Comparison of ENCODE assay signal across 14 cellular contexts in genomic region chr19:58022283-58022660, GRCh38. TPM values are rescaled to one million over a fixed set of nuclear protein-coding genes. Genes with fewer than 3 reads are reported as not detected.
DNase-seq lines count a peak whose midpoint lies in the region; ATAC-seq, FAIRE-seq and TF ChIP-seq lines count a peak whose summit lies in the region.
"Had no signal": no experiment of that assay in that cellular context is flagged by ENCODE, and none has a peak within 500 bp of the region (broad histone marks: within the 10 kb centered on the region; RNA-seq: fewer than 3 reads in every experiment).

No MANE protein-coding gene starts in this region.

- peaks cover 4% of the 10 kb centered on the region for H3K27me3 Mint-ChIP-seq in glutamatergic neuron (ENCODE audit: unreplicated experiment)

- peak overlapping the region; percentile 43 for H3K27ac Mint-ChIP-seq in glutamatergic neuron (ENCODE audit: unreplicated experiment)

- H3K9me3 ChIP-seq in HepG2 (ENCODE audit: low read length), result peaks cover 50% of the 10 kb centered on the region
- H3K9me3 ChIP-seq in right lobe of liver, result no peaks in the 10 kb centered on the region
- no peaks in the 10 kb centered on the region for H3K9me3 ChIP-seq in SU-DHL-6 (ENCODE audit: insufficient read depth, low read length)
- H3K9me3 ChIP-seq in tibial artery, result peaks cover 0 to under 1% (median 0%) of the 10 kb centered on the region in 3 donors
- H3K9me3 ChIP-seq in stomach, result peaks cover 0 to 80% (median 51%) of the 10 kb centered on the region in 4 donors
- H3K9me3 ChIP-seq in mesenchymal stem cell (ENCODE audit: control insufficient read depth, low read length), result peaks cover 15% of the 10 kb centered on the region
- H3K9me3 ChIP-seq: BE2C had no signal

- no peak overlapping the region for H3K14ac ChIP-seq in mesenchymal stem cell (ENCODE audit: low read length in 2 of 2)

- H3K27me3 ChIP-seq in HepG2 (ENCODE audit: control insufficient read depth in 1 of 2, insufficient read depth in 2 of 2, low read length in 2 of 2) (no peaks in the 10 kb centered on the region), right lobe of liver (no peaks in the 10 kb centered on the region), SU-DHL-6 (ENCODE audit: low read length) (no peaks in the 10 kb centered on the region), tibial artery (peaks cover 0 to 3% of the 10 kb centered on the region in 2 donors), stomach (no peaks in the 10 kb centered on the region), mesenchymal stem cell (ENCODE audit: control insufficient read depth in 1 of 2, insufficient read depth in 1 of 2, low read length in 2 of 2) (no peaks in the 10 kb centered on the region)
- H3K27me3 ChIP-seq: BE2C had no signal

- H3K4me2 ChIP-seq in HepG2 (ENCODE audit: low read depth, low read length) (peak overlapping the region; percentile 32; the same call in 1 of the 2 replicates), SU-DHL-6 (ENCODE audit: low read depth, low read length, poor library complexity, severe bottlenecking) (no peak overlapping the region), mesenchymal stem cell (ENCODE audit: low read length, poor library complexity, severe bottlenecking) (no peak overlapping the region)

- H3K79me2 ChIP-seq in HepG2 (ENCODE audit: insufficient read depth, low read length) (no peaks in the 10 kb centered on the region), SU-DHL-6 (ENCODE audit: insufficient read depth, low read length) (no peaks in the 10 kb centered on the region)

- H3K4ac ChIP-seq in mesenchymal stem cell (ENCODE audit: low read depth in 1 of 2, low read length in 2 of 2), result no peak overlapping the region

- ATAC-seq in HepG2, result no peak
- ATAC-seq in right lobe of liver, result no peak

- TF ChIP-seq EP300 in HepG2 (IDR thresholded peaks at IDR 0.05; ENCODE audit: low read depth in 2 of 2, low read length in 2 of 2) (no peak), HepG2 (CRISPR knock-in tag; IDR thresholded peaks at IDR 0.05; ENCODE audit: borderline replicate concordance) (no peak), stomach (IDR thresholded peaks at IDR 0.05) (no peak)

- no peak for FAIRE-seq in HepG2 (lab: Jason Lieb, UNC)
- FAIRE-seq: A204.1 had no signal

- no peak for TF ChIP-seq CTCF in HepG2 (CRISPR knock-in tag; IDR thresholded peaks at IDR 0.05)
- TF ChIP-seq CTCF in right lobe of liver (IDR thresholded peaks at IDR 0.05), result no peak
- TF ChIP-seq CTCF in SU-DHL-6 (IDR thresholded peaks at IDR 0.05; ENCODE audit: insufficient read depth, low read length, poor library complexity, severe bottlenecking), result no peak
- no peak for TF ChIP-seq CTCF in glutamatergic neuron (IDR thresholded peaks at IDR 0.05; ENCODE audit: partially characterized antibody, unreplicated experiment)
- no peak for TF ChIP-seq CTCF in tibial artery (IDR thresholded peaks at IDR 0.05)
- peak in 1 of 7 experiments; percentile 6 for TF ChIP-seq CTCF in stomach (IDR thresholded peaks at IDR 0.05)

- no peak overlapping the region for H3K9ac ChIP-seq in HepG2 (ENCODE audit: insufficient read depth, low read depth, low read length)
- no peak overlapping the region for H3K9ac ChIP-seq in SU-DHL-6 (ENCODE audit: low read length)
- no peak overlapping the region for H3K9ac ChIP-seq in mesenchymal stem cell (ENCODE audit: low read length)

- no peaks in the 10 kb centered on the region for H3K36me3 ChIP-seq in HepG2 (replicated peaks in 1 of 2; ENCODE audit: control insufficient read depth in 1 of 2, insufficient read depth in 2 of 2, low read length in 2 of 2)
- no peaks in the 10 kb centered on the region for H3K36me3 ChIP-seq in right lobe of liver
- no peaks in the 10 kb centered on the region for H3K36me3 ChIP-seq in SU-DHL-6 (ENCODE audit: low read length)
- H3K36me3 ChIP-seq in tibial artery, result peaks cover 0 to 4% (median 0%) of the 10 kb centered on the region in 3 donors
- no peaks in the 10 kb centered on the region for H3K36me3 ChIP-seq in stomach
- no peaks in the 10 kb centered on the region for H3K36me3 ChIP-seq in mesenchymal stem cell (ENCODE audit: control insufficient read depth in 1 of 2, insufficient read depth in 2 of 2, low read depth in 1 of 2, low read length in 2 of 2)
- H3K36me3 ChIP-seq: BE2C had no signal

- no peak overlapping the region for H2BK120ac ChIP-seq in mesenchymal stem cell (ENCODE audit: low read depth, low read length)

- H3K4me3 ChIP-seq in HepG2 (replicated peaks in 1 of 3; ENCODE audit: insufficient read depth in 1 of 3, low read depth in 2 of 3, low read length in 3 of 3) (no peak overlapping the region), right lobe of liver (no peak overlapping the region), SU-DHL-6 (ENCODE audit: insufficient read depth, low read length, poor library complexity, severe bottlenecking) (no peak overlapping the region), tibial artery (no peak overlapping the region), stomach (no peak overlapping the region), mesenchymal stem cell (ENCODE audit: insufficient read depth in 1 of 2, low read depth in 1 of 2, low read length in 2 of 2) (no peak overlapping the region)

- POLR2A ChIA-PET in HepG2 (lab: Yijun Ruan, JAX), result interaction anchor here (0.8 to 0.9 kb wide), 2 partner anchors 128 to 132 kb away, joined by 3 read pairs; partner anchors contain the start of gene ZNF329

- no peaks in the 10 kb centered on the region for H4K20me1 ChIP-seq in HepG2 (ENCODE audit: insufficient read depth, low read length)
- no peaks in the 10 kb centered on the region for H4K20me1 ChIP-seq in SU-DHL-6 (ENCODE audit: low read depth, low read length)

- H3F3A ChIP-seq in SU-DHL-6 (ENCODE audit: insufficient read depth), result no peaks in the 10 kb centered on the region

- WGBS in HepG2 (ENCODE audit: low lambda C conversion rate), result 21% methylated on average over 4 of the region's 4 CpGs
- 48% methylated on average over 4 of the region's 4 CpGs for WGBS in right lobe of liver (ENCODE audit: insufficient coverage, low coverage, low lambda C conversion rate, missing lambda C conversion rate)
- WGBS in stomach, 5 donors, result 67 to 84% (median 77%) methylated on average over 4 of the region's 4 CpGs
- WGBS in mesenchymal stem cell, result 82% methylated on average over 4 of the region's 4 CpGs

- H3K27ac ChIP-seq in HepG2 (ENCODE audit: extremely low read length, insufficient read depth, low read length) (no peak overlapping the region), right lobe of liver (no peak overlapping the region), SU-DHL-6 (ENCODE audit: low read depth, low read length) (no peak overlapping the region), tibial artery (no peak overlapping the region), stomach (no peak overlapping the region), mesenchymal stem cell (ENCODE audit: low read length, poor library complexity, severe bottlenecking) (no peak overlapping the region)

- H4K91ac ChIP-seq in mesenchymal stem cell (ENCODE audit: low read length), result no peak overlapping the region

- H3K4me3 Mint-ChIP-seq in glutamatergic neuron (ENCODE audit: unreplicated experiment), result no peak overlapping the region

- peaks cover 9% of the 10 kb centered on the region for H3K36me3 Mint-ChIP-seq in glutamatergic neuron (ENCODE audit: unreplicated experiment)

- no peaks in the 10 kb centered on the region for H3K9me2 ChIP-seq in SU-DHL-6 (replicated peaks; ENCODE audit: insufficient read depth, low read length)

- no peak overlapping the region for H2AK5ac ChIP-seq in mesenchymal stem cell (ENCODE audit: low read length, severe bottlenecking)

- H2BK15ac ChIP-seq in mesenchymal stem cell (ENCODE audit: low read depth, poor library complexity, severe bottlenecking), result no peak overlapping the region

- H3K23ac ChIP-seq in mesenchymal stem cell (ENCODE audit: low read length in 2 of 2), result no peak overlapping the region

- no peak overlapping the region for H2BK12ac ChIP-seq in mesenchymal stem cell (ENCODE audit: low read length in 2 of 2)

- H3K4me1 ChIP-seq in HepG2 (ENCODE audit: insufficient read depth, low read length) (no peaks in the 10 kb centered on the region), right lobe of liver (no peaks in the 10 kb centered on the region), tibial artery (no peaks in the 10 kb centered on the region), stomach (no peaks in the 10 kb centered on the region), mesenchymal stem cell (ENCODE audit: control insufficient read depth, insufficient read depth, low read depth, low read length) (no peaks in the 10 kb centered on the region)
- H3K4me1 ChIP-seq: BE2C had no signal

- no peaks in the 10 kb centered on the region for H3K79me1 ChIP-seq in mesenchymal stem cell (replicated peaks; ENCODE audit: low read length, poor library complexity, severe bottlenecking)

- H3K9me3 Mint-ChIP-seq in glutamatergic neuron (ENCODE audit: unreplicated experiment), result peaks cover 18% of the 10 kb centered on the region

- TF ChIP-seq RAD21 in HepG2 (CRISPR knock-in tag; IDR thresholded peaks at IDR 0.05), result no peak

- TF ChIP-seq POLR2A in HepG2 (IDR thresholded peaks at IDR 0.05; ENCODE audit: insufficient read depth in 1 of 2, low read depth in 2 of 2, low read length in 2 of 2) (no peak), right lobe of liver (IDR thresholded peaks at IDR 0.05) (no peak), stomach (IDR thresholded peaks at IDR 0.05) (no peak)

- CTCF ChIA-PET in HepG2 (lab: Yijun Ruan, JAX; ENCODE audit: low intra/inter-chr PET ratio, low total read pairs), result interaction anchor here (1.6 kb wide), 1 partner anchor 133 kb away, joined by 11 read pairs; no protein-coding TSS in a partner anchor

- H3K18ac ChIP-seq in mesenchymal stem cell (ENCODE audit: low read depth in 1 of 2, low read length in 2 of 2), result no peak overlapping the region

- H2BK5ac ChIP-seq in mesenchymal stem cell (ENCODE audit: low read depth, low read length, poor library complexity, severe bottlenecking), result no peak overlapping the region

- H4K8ac ChIP-seq in mesenchymal stem cell (ENCODE audit: low read length), result no peak overlapping the region

- H3K4me1 Mint-ChIP-seq in glutamatergic neuron (ENCODE audit: low read depth, unreplicated experiment), result no peaks in the 10 kb centered on the region

- intact Hi-C loops in HepG2 (cut with micrococcal nuclease; ENCODE audit: unreplicated experiment), result loop anchor here (1.0 kb wide), 1 partner anchor 133 kb away; no protein-coding TSS in a partner anchor
- intact Hi-C loops in right lobe of liver (cut with DNase I), result loop anchor here in 1 of 2 donors (5.0 kb wide), 1 partner anchor 135 kb away; no protein-coding TSS in a partner anchor
- intact Hi-C loops in tibial artery (cut with DNase I; ENCODE audit: low total_unique reads), result loop anchor here (1.0 kb wide), 1 partner anchor 132 kb away; no protein-coding TSS in a partner anchor
- intact Hi-C loops in stomach (cut with DNase I; ENCODE audit: low total_unique reads), result no loop called here

- H2AFZ ChIP-seq in HepG2 (ENCODE audit: low read length), result no peak overlapping the region
- peak overlapping the region; percentile 46 for H2AFZ ChIP-seq in SU-DHL-6 (ENCODE audit: low read depth, low read length, severe bottlenecking)
- H2AFZ ChIP-seq in mesenchymal stem cell (ENCODE audit: low read depth, low read length), result no peak overlapping the region

- in situ Hi-C loops in HepG2 (cut with HindIII; ENCODE audit: extremely low pct_ligation_motif_present, low pct_unique_long_range_greater_than_20kb), result no loop called here

- no TSS peak for BruUV-seq in HepG2 (replicated peaks; lab: Mats Ljungman, UMichigan)

- DNase-seq in HepG2 (ENCODE audit: low spot score) (no peak), right lobe of liver (no peak), glutamatergic neuron (no peak), NCI-H510A treated with DMSO at 0.1 percent for 48 hours (lab: John Stamatoyannopoulos, UW) (no peak), tibial artery (no peak), stomach (no peak), mesenchymal stem cell (no peak)
- DNase-seq: HCEC 1CT, MV-4-11, NCI-H1417 treated with DMSO at 0.1 percent for 48 hours, NCI-H226 had no signal

RNA-seq across cellular contexts. Expression of gene ZSCAN1, which starts 11.6 kb away (rescaled TPM):
- not detected in 2 replicates for total RNA-seq in HepG2 (2016; rRNA removed; fragmentation: Illumina TruSeq; extraction: Trizol)
- not detected in 2 replicates for total RNA-seq in HepG2 (2016; cell fraction: cytosol; rRNA removed; fragmentation: Illumina TruSeq; extraction: Trizol; ENCODE audit: low read depth)
- total RNA-seq in HepG2 (2016; cell fraction: insoluble cytoplasmic fraction; rRNA removed; fragmentation: Illumina TruSeq; extraction: Trizol), result not detected in 2 replicates
- not detected in 2 replicates for total RNA-seq in HepG2 (2016; cell fraction: membrane; rRNA removed; fragmentation: Illumina TruSeq; extraction: Trizol)
- total RNA-seq in HepG2 (2016; cell fraction: nucleus; rRNA removed; fragmentation: Illumina TruSeq; extraction: Trizol), result not detected in 2 replicates
- not detected in 2 replicates for polyA plus RNA-seq in HepG2 (2011; rRNA removed)
- not detected in 2 replicates for polyA plus RNA-seq in HepG2 (2011; cell fraction: cytosol; rRNA removed)
- polyA plus RNA-seq in HepG2 (2011; cell fraction: nucleus; rRNA removed), result not detected in 2 replicates
- polyA plus RNA-seq in HepG2 (2012), result not detected in 2 replicates
- not detected in 2 replicates for polyA plus RNA-seq in HepG2 (2016; cell fraction: cytosol; fragmentation: Illumina TruSeq; extraction: Trizol; ENCODE audit: low read depth)
- not detected in 2 replicates for polyA plus RNA-seq in HepG2 (2016; cell fraction: insoluble cytoplasmic fraction; fragmentation: Illumina TruSeq; extraction: Trizol; ENCODE audit: low read depth)
- polyA plus RNA-seq in HepG2 (2016; cell fraction: membrane; fragmentation: Illumina TruSeq; extraction: Trizol; ENCODE audit: low read depth), result not detected in 2 replicates
- polyA plus RNA-seq in HepG2 (2016; cell fraction: nucleus; fragmentation: Illumina TruSeq; extraction: Trizol; ENCODE audit: insufficient read depth, low read depth), result not detected in 2 replicates
- not detected in 2 replicates for polyA minus RNA-seq in HepG2 (2011; rRNA and poly(A)+ RNA removed; ENCODE audit: low replicate concordance)
- not detected in 2 replicates for polyA minus RNA-seq in HepG2 (2011; cell fraction: cytosol; rRNA and poly(A)+ RNA removed)
- not detected in 2 replicates for polyA minus RNA-seq in HepG2 (2011; cell fraction: nucleus; rRNA and poly(A)+ RNA removed)
- not detected for total RNA-seq in right lobe of liver
- total RNA-seq in glutamatergic neuron (ENCODE audit: unreplicated experiment), result 7.7 TPM
- under 1 TPM in 1 of 5 donors, not detected in 4; 0.92 TPM for total RNA-seq in stomach
- polyA plus RNA-seq in stomach, result under 1 TPM in 2 of 3 donors, not detected in 1; 0.20 to 0.44 TPM
- polyA plus RNA-seq in mesenchymal stem cell (2013, experiment 1 of 2), result 0.39 TPM
- 0.49 TPM for polyA plus RNA-seq in mesenchymal stem cell (2013, experiment 2 of 2)

RNA-seq across cellular contexts. Expression of gene ZNF606, which starts 19.7 kb away (rescaled TPM):
- 8.4 and 14.8 TPM in 2 replicates for total RNA-seq in HepG2 (2016; rRNA removed; fragmentation: Illumina TruSeq; extraction: Trizol)
- 3.4 and 6.5 TPM in 2 replicates for total RNA-seq in HepG2 (2016; cell fraction: cytosol; rRNA removed; fragmentation: Illumina TruSeq; extraction: Trizol; ENCODE audit: low read depth)
- 9.2 and 12.8 TPM in 2 replicates for total RNA-seq in HepG2 (2016; cell fraction: insoluble cytoplasmic fraction; rRNA removed; fragmentation: Illumina TruSeq; extraction: Trizol)
- total RNA-seq in HepG2 (2016; cell fraction: membrane; rRNA removed; fragmentation: Illumina TruSeq; extraction: Trizol), result 5.1 and 5.2 TPM in 2 replicates
- total RNA-seq in HepG2 (2016; cell fraction: nucleus; rRNA removed; fragmentation: Illumina TruSeq; extraction: Trizol), result 17.7 and 20.4 TPM in 2 replicates
- polyA plus RNA-seq in HepG2 (2011; rRNA removed), result 4.2 and 5.2 TPM in 2 replicates
- polyA plus RNA-seq in HepG2 (2011; cell fraction: cytosol; rRNA removed), result 2.9 TPM in 2 replicates
- 19.5 and 22.3 TPM in 2 replicates for polyA plus RNA-seq in HepG2 (2011; cell fraction: nucleus; rRNA removed)
- 4.3 and 4.9 TPM in 2 replicates for polyA plus RNA-seq in HepG2 (2012)
- 0.43 and 0.54 TPM in 2 replicates for polyA plus RNA-seq in HepG2 (2016; cell fraction: cytosol; fragmentation: Illumina TruSeq; extraction: Trizol; ENCODE audit: low read depth)
- polyA plus RNA-seq in HepG2 (2016; cell fraction: insoluble cytoplasmic fraction; fragmentation: Illumina TruSeq; extraction: Trizol; ENCODE audit: low read depth), result 5.8 and 6.1 TPM in 2 replicates
- polyA plus RNA-seq in HepG2 (2016; cell fraction: membrane; fragmentation: Illumina TruSeq; extraction: Trizol; ENCODE audit: low read depth), result 1.8 and 2.1 TPM in 2 replicates
- polyA plus RNA-seq in HepG2 (2016; cell fraction: nucleus; fragmentation: Illumina TruSeq; extraction: Trizol; ENCODE audit: insufficient read depth, low read depth), result 24.9 and 25.4 TPM in 2 replicates
- 2.4 and 12.4 TPM in 2 replicates for polyA minus RNA-seq in HepG2 (2011; rRNA and poly(A)+ RNA removed; ENCODE audit: low replicate concordance)
- polyA minus RNA-seq in HepG2 (2011; cell fraction: cytosol; rRNA and poly(A)+ RNA removed), result 2.8 and 3.8 TPM in 2 replicates
- polyA minus RNA-seq in HepG2 (2011; cell fraction: nucleus; rRNA and poly(A)+ RNA removed), result 31.4 and 33.7 TPM in 2 replicates
- total RNA-seq in right lobe of liver, result 1 to 10 TPM; 3.1 to 7.1 (median 5.0) TPM
- total RNA-seq in glutamatergic neuron (ENCODE audit: unreplicated experiment), result 58.2 TPM
- 10 to 100 TPM in 3 of 5 donors, 1 to 10 TPM in 2; 5.8 to 35.2 (median 18.0) TPM for total RNA-seq in stomach
- polyA plus RNA-seq in stomach, result 1 to 10 TPM; 1.2 to 6.3 (median 5.2) TPM
- 5.3 TPM for polyA plus RNA-seq in mesenchymal stem cell (2013, experiment 1 of 2)
- 4.8 TPM for polyA plus RNA-seq in mesenchymal stem cell (2013, experiment 2 of 2)

RNA-seq across cellular contexts. Expression of gene ZNF135, which starts 36.8 kb away (rescaled TPM):
- total RNA-seq in HepG2 (2016; rRNA removed; fragmentation: Illumina TruSeq; extraction: Trizol) (not detected in 2 replicates), right lobe of liver (under 1 TPM; 0.12 to 0.71 (median 0.32) TPM), glutamatergic neuron (ENCODE audit: unreplicated experiment) (16.6 TPM), stomach (10 to 100 TPM in 1 of 5 donors, 1 to 10 TPM in 3, not detected in 1; 3.5 to 16.3 (median 7.6) TPM)
- total RNA-seq in HepG2 (2016; cell fraction: cytosol; rRNA removed; fragmentation: Illumina TruSeq; extraction: Trizol; ENCODE audit: low read depth), result not detected in 2 replicates
- total RNA-seq in HepG2 (2016; cell fraction: insoluble cytoplasmic fraction; rRNA removed; fragmentation: Illumina TruSeq; extraction: Trizol), result not detected in 2 replicates
- total RNA-seq in HepG2 (2016; cell fraction: membrane; rRNA removed; fragmentation: Illumina TruSeq; extraction: Trizol), result not detected in 2 replicates
- not detected in 2 replicates for total RNA-seq in HepG2 (2016; cell fraction: nucleus; rRNA removed; fragmentation: Illumina TruSeq; extraction: Trizol)
- polyA plus RNA-seq in HepG2 (2011; rRNA removed) (not detected in 2 replicates), stomach (1 to 10 TPM; 1.6 to 4.9 (median 2.7) TPM)
- polyA plus RNA-seq in HepG2 (2011; cell fraction: cytosol; rRNA removed), result not detected in 2 replicates
- polyA plus RNA-seq in HepG2 (2011; cell fraction: nucleus; rRNA removed), result not detected in 2 replicates
- polyA plus RNA-seq in HepG2 (2012), result not detected in 2 replicates
- not detected in 2 replicates for polyA plus RNA-seq in HepG2 (2016; cell fraction: cytosol; fragmentation: Illumina TruSeq; extraction: Trizol; ENCODE audit: low read depth)
- not detected in 2 replicates for polyA plus RNA-seq in HepG2 (2016; cell fraction: insoluble cytoplasmic fraction; fragmentation: Illumina TruSeq; extraction: Trizol; ENCODE audit: low read depth)
- polyA plus RNA-seq in HepG2 (2016; cell fraction: membrane; fragmentation: Illumina TruSeq; extraction: Trizol; ENCODE audit: low read depth), result not detected in 2 replicates
- not detected in 2 replicates for polyA plus RNA-seq in HepG2 (2016; cell fraction: nucleus; fragmentation: Illumina TruSeq; extraction: Trizol; ENCODE audit: insufficient read depth, low read depth)
- polyA minus RNA-seq in HepG2 (2011; rRNA and poly(A)+ RNA removed; ENCODE audit: low replicate concordance), result not detected in 2 replicates
- polyA minus RNA-seq in HepG2 (2011; cell fraction: cytosol; rRNA and poly(A)+ RNA removed), result not detected in 2 replicates
- polyA minus RNA-seq in HepG2 (2011; cell fraction: nucleus; rRNA and poly(A)+ RNA removed), result not detected in 2 replicates
- 1.2 TPM for polyA plus RNA-seq in mesenchymal stem cell (2013, experiment 1 of 2)
- 1.2 TPM for polyA plus RNA-seq in mesenchymal stem cell (2013, experiment 2 of 2)

RNA-seq across cellular contexts. Expression of gene C19orf18, which starts 47.9 kb away (rescaled TPM):
- total RNA-seq in HepG2 (2016; rRNA removed; fragmentation: Illumina TruSeq; extraction: Trizol) (0.22 and 0.38 TPM in 2 replicates), right lobe of liver (under 1 TPM in 3 of 6 experiments, not detected in 3; 0.24 to 0.88 (median 0.39) TPM), glutamatergic neuron (ENCODE audit: unreplicated experiment) (1.6 TPM), stomach (not detected)
- 0.30 TPM in 1 of 2 replicates, not detected in the other for total RNA-seq in HepG2 (2016; cell fraction: cytosol; rRNA removed; fragmentation: Illumina TruSeq; extraction: Trizol; ENCODE audit: low read depth)
- 0.36 and 0.54 TPM in 2 replicates for total RNA-seq in HepG2 (2016; cell fraction: insoluble cytoplasmic fraction; rRNA removed; fragmentation: Illumina TruSeq; extraction: Trizol)
- total RNA-seq in HepG2 (2016; cell fraction: membrane; rRNA removed; fragmentation: Illumina TruSeq; extraction: Trizol), result not detected in 2 replicates
- 1.4 TPM in 2 replicates for total RNA-seq in HepG2 (2016; cell fraction: nucleus; rRNA removed; fragmentation: Illumina TruSeq; extraction: Trizol)
- polyA plus RNA-seq in HepG2 (2011; rRNA removed) (0.55 and 0.56 TPM in 2 replicates), stomach (1 to 10 TPM; 2.1 to 4.0 (median 3.2) TPM)
- 0.08 and 0.32 TPM in 2 replicates for polyA plus RNA-seq in HepG2 (2011; cell fraction: cytosol; rRNA removed)
- polyA plus RNA-seq in HepG2 (2011; cell fraction: nucleus; rRNA removed), result 0.66 and 1.1 TPM in 2 replicates
- 0.80 and 1.4 TPM in 2 replicates for polyA plus RNA-seq in HepG2 (2012)
- polyA plus RNA-seq in HepG2 (2016; cell fraction: cytosol; fragmentation: Illumina TruSeq; extraction: Trizol; ENCODE audit: low read depth), result 0.11 and 0.25 TPM in 2 replicates
- polyA plus RNA-seq in HepG2 (2016; cell fraction: insoluble cytoplasmic fraction; fragmentation: Illumina TruSeq; extraction: Trizol; ENCODE audit: low read depth), result 0.57 and 0.99 TPM in 2 replicates
- 0.22 and 0.26 TPM in 2 replicates for polyA plus RNA-seq in HepG2 (2016; cell fraction: membrane; fragmentation: Illumina TruSeq; extraction: Trizol; ENCODE audit: low read depth)
- 2.0 and 2.4 TPM in 2 replicates for polyA plus RNA-seq in HepG2 (2016; cell fraction: nucleus; fragmentation: Illumina TruSeq; extraction: Trizol; ENCODE audit: insufficient read depth, low read depth)
- polyA minus RNA-seq in HepG2 (2011; rRNA and poly(A)+ RNA removed; ENCODE audit: low replicate concordance), result 0.16 TPM in 1 of 2 replicates, not detected in the other
- not detected in 2 replicates for polyA minus RNA-seq in HepG2 (2011; cell fraction: cytosol; rRNA and poly(A)+ RNA removed)
- polyA minus RNA-seq in HepG2 (2011; cell fraction: nucleus; rRNA and poly(A)+ RNA removed), result 0.64 and 2.5 TPM in 2 replicates
- 1.2 TPM for polyA plus RNA-seq in mesenchymal stem cell (2013, experiment 1 of 2)
- 1.0 TPM for polyA plus RNA-seq in mesenchymal stem cell (2013, experiment 2 of 2)
